ENCODE assay signal across 1 cellular context in genomic region chr11:69051381-69052342, GRCh38.
TF ChIP-seq lines count a peak whose summit lies in the region.

No MANE protein-coding gene starts in this region.

TF ChIP-seq in IMR-90, 13 proteins besides CTCF, POLR2A, EP300 and RAD21 (continued from another document):
- TF ChIP-seq USF2 (IDR thresholded peaks at IDR 0.05; ENCODE audit: low read depth, low read length), result no peak
TF ChIP-seq in IMR-90: peak in this region for 0.
